Comparison of ENCODE assay signal across 27 cellular contexts in the genomic region with DNA sequence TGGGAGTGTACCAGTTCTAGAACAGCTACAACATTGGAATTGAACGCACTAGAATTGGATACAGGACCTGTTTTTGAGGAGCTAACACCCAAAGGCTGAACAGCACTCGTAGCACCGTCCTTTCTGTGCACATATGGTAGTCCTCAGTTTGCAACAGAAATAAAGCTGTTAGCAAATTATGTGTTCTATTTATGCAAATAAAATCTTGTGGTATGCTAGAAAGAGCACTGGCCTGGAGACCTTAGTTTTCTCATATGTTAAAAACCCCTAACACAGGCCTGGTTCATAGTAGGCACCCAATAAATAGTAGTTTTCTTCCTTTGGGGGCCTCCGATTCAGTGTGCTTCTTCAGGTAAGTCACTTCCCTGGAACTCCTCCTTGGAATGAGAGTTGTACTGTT.
"Had no signal": no experiment of that assay in that cellular context is flagged by ENCODE, and none has a peak within 500 bp of the region (broad histone marks: within the 10 kb centered on the region; RNA-seq: fewer than 3 reads in every experiment).

No MANE protein-coding gene starts in this region.

- H3K9me3 ChIP-seq: esophagus squamous epithelium, gastroesophageal sphincter had no signal

- H3K4me3 ChIP-seq: ascending aorta, breast epithelium, cardiac muscle cell, colonic mucosa, esophagus squamous epithelium, gastroesophageal sphincter, heart right ventricle, hepatocyte had no signal

- DNase-seq: activated CD4-positive, alpha-beta memory T cell treated with anti-CD3 and anti-CD28 coated beads, Interleukin-2, amount 10 ng/mL, durations not matched to agents 7 days and 5 days; activated CD4-positive, alpha-beta T cell treated with anti-CD3 and anti-CD28 coated beads for 36 hours; activated CD4-positive, alpha-beta T cell treated with anti-CD3 and anti-CD28 coated beads, Interleukin-2, amount 10 ng/mL, durations not matched to agents 24 days and 14 days; activated CD4-positive, CD25-positive, alpha-beta regulatory T cell; activated CD4-positive, CD25-positive, alpha-beta regulatory T cell treated with anti-CD3 and anti-CD28 coated beads, Interleukin-2, amount 50 U/mL, for 72 hours; activated CD8-positive, alpha-beta memory T cell treated with anti-CD3 and anti-CD28 coated beads, Interleukin-2, amount 50 U/mL, for 48 hours; activated gamma-delta T cell; activated naive CD4-positive, alpha-beta T cell; activated naive CD4-positive, alpha-beta T cell treated with anti-CD3 and anti-CD28 coated beads, Interleukin-2, amount 10 ng/mL, durations not matched to agents 7 days and 5 days; activated naive CD8-positive, alpha-beta T cell treated with anti-CD3 and anti-CD28 coated beads, Interleukin-2, amount 10 ng/mL, durations not matched to agents 7 days and 5 days; activated T-cell treated with anti-CD3 and anti-CD28 coated beads for 4 hours; activated T-cell treated with anti-CD3 and anti-CD28 coated beads, Interleukin-2, amount 50 U/mL, for 24 hours; activated T-cell treated with anti-CD3 and anti-CD28 coated beads, Interleukin-2, amount 50 U/mL, for 72 hours; central memory CD4-positive, alpha-beta T cell; cerebellar nuclear complex; colonic mucosa; effector CD8-positive, alpha-beta T cell; esophagus squamous epithelium; foreskin melanocyte; heart right ventricle had no signal

- H3K4me2 ChIP-seq: hepatocyte had no signal

- H3K36me3 ChIP-seq: breast epithelium, cardiac muscle cell, colonic mucosa, esophagus squamous epithelium had no signal

- H3K27ac ChIP-seq: ascending aorta, breast epithelium, cardiac muscle cell, colonic mucosa, epithelial cell of prostate, esophagus squamous epithelium, gastroesophageal sphincter, heart right ventricle, hepatocyte had no signal

- H2AFZ ChIP-seq: hepatocyte had no signal

- H3K27me3 ChIP-seq: ascending aorta, cardiac muscle cell, colonic mucosa, gastroesophageal sphincter, hepatocyte had no signal

- H3K4me1 ChIP-seq: ascending aorta, breast epithelium, colonic mucosa, esophagus squamous epithelium, gastroesophageal sphincter, heart right ventricle had no signal

- H3K79me2 ChIP-seq: hepatocyte had no signal

- ATAC-seq: activated CD4-positive, alpha-beta T cell treated with anti-CD3 and anti-CD28 coated beads for 36 hours; activated naive CD4-positive, alpha-beta T cell treated with anti-CD3 and anti-CD28 coated beads, Interleukin-2, amount 50 U/mL, for 72 hours; activated T-cell treated with anti-CD3 and anti-CD28 coated beads, Interleukin-2, amount 50 U/mL, for 72 hours; gastroesophageal sphincter; heart right ventricle had no signal
